In genomic region chr1:115082949-115083348, GRCh38 we compare ENCODE assay signal across 19 cellular contexts.
DNase-seq lines count a peak whose midpoint lies in the region; ATAC-seq and TF ChIP-seq lines count a peak whose summit lies in the region.
"Had no signal": no experiment of that assay in that cellular context is flagged by ENCODE, and none has a peak within 500 bp of the region (broad histone marks: within the 10 kb centered on the region; RNA-seq: fewer than 3 reads in every experiment).

No MANE protein-coding gene starts in this region.

- DNase-seq in DMS 273 treated with DMSO at 0.1 percent for 48 hours (lab: John Stamatoyannopoulos, UW), result peak; percentile 57
- peak in 2 of 61 donors; percentile 15 to 25 for DNase-seq in caudate nucleus (lab: John Stamatoyannopoulos, UW)
- no peak for DNase-seq in activated naive CD4-positive, alpha-beta T cell treated with anti-CD3 and anti-CD28 coated beads, Interleukin-2, amount 50 U/mL, for 16 hours
- DNase-seq in activated T-cell treated with anti-CD3 and anti-CD28 coated beads, Interleukin-2, amount 50 U/mL, for 1 hour, result no peak
- DNase-seq: CD8-positive, alpha-beta memory T cell; DND-41; GDM1; GM23248; KBM-7; MV-4-11; NCI-H1417; NCI-H1930 had no signal

- H3K36me3 ChIP-seq in muscle layer of colon (ENCODE audit: insufficient read depth, low read length) (peaks cover 7% of the 10 kb centered on the region), stomach smooth muscle (ENCODE audit: control insufficient read depth in 2 of 2, insufficient read depth in 2 of 2, low read length in 2 of 2) (peaks cover 3 to 6% of the 10 kb centered on the region in 2 donors)
- H3K36me3 ChIP-seq: BLaER1 treated with 17β-estradiol and CSF1 and Interleukin-3, amounts not matched to agents 10 nM and 100 nM had no signal

- H3K27ac ChIP-seq in caudate nucleus (ENCODE audit: low read depth, low read length), result peak overlapping the region; percentile 58
- peak overlapping the region; percentile 8 for H3K27ac ChIP-seq in muscle layer of colon (ENCODE audit: low read depth, low read length)
- peak overlapping the region; percentile 99 for H3K27ac ChIP-seq in stomach smooth muscle (ENCODE audit: low read length)
- H3K27ac ChIP-seq: A549; BLaER1 treated with 17β-estradiol and CSF1 and Interleukin-3, amounts not matched to agents 10 nM and 100 nM; GM23248 had no signal

- H3K4me1 ChIP-seq in muscle layer of colon (ENCODE audit: insufficient read depth, low read length) (peaks cover 42% of the 10 kb centered on the region), stomach smooth muscle (ENCODE audit: control insufficient read depth, insufficient read depth, low read length) (peaks cover 47% of the 10 kb centered on the region)
- H3K4me1 ChIP-seq: A549; BLaER1 treated with 17β-estradiol and CSF1 and Interleukin-3, amounts not matched to agents 10 nM and 100 nM had no signal

- TF ChIP-seq POLR2A in GM18505 (IDR thresholded peaks at IDR 0.05; ENCODE audit: borderline replicate concordance, extremely low read depth, insufficient read depth, insufficient read length), result no peak

- ATAC-seq in GM18505 (IDR thresholded peaks at IDR 0.05; ENCODE audit: unreplicated experiment), result no peak
- ATAC-seq: A549, HCT116, Panc1 had no signal

- H3K9ac ChIP-seq in muscle layer of colon (ENCODE audit: low read length) (no peak overlapping the region), stomach smooth muscle (ENCODE audit: low read length in 2 of 2) (peak overlapping the region in 1 of 2 donors; percentile 30)
- H3K9ac ChIP-seq: BLaER1 treated with 17β-estradiol and CSF1 and Interleukin-3, amounts not matched to agents 10 nM and 100 nM; GM23248 had no signal

- H3K4me3 ChIP-seq in muscle layer of colon (ENCODE audit: low read depth in 1 of 2, low read length in 2 of 2) (peak overlapping the region in 1 of 2 donors; percentile 5), stomach smooth muscle (ENCODE audit: low read length in 2 of 2) (no peak overlapping the region)
- H3K4me3 ChIP-seq: A549; BLaER1 treated with 17β-estradiol and CSF1 and Interleukin-3, amounts not matched to agents 10 nM and 100 nM; GM23248 had no signal

- H3K9me3 ChIP-seq in muscle layer of colon (ENCODE audit: low read length) (no peaks in the 10 kb centered on the region), stomach smooth muscle (ENCODE audit: control insufficient read depth in 2 of 2, low read length in 2 of 2) (no peaks in the 10 kb centered on the region)
- H3K9me3 ChIP-seq: A549; BLaER1 treated with 17β-estradiol and CSF1 and Interleukin-3, amounts not matched to agents 10 nM and 100 nM had no signal

- H3K27me3 ChIP-seq in muscle layer of colon (ENCODE audit: control insufficient read depth in 1 of 2, insufficient read depth in 2 of 2, low read length in 2 of 2), result no peaks in the 10 kb centered on the region
- H3K27me3 ChIP-seq in stomach smooth muscle (ENCODE audit: control insufficient read depth in 1 of 2, insufficient read depth in 2 of 2, low read length in 2 of 2), result no peaks in the 10 kb centered on the region

Comparison
In these comparisons a context has a peak if more than half of its experiments do, and no peak if none do; other contexts are left out.
1. H3K27ac ChIP-seq: peak in every context shown above with its lines; median percentile 99 in stomach smooth muscle; 58 in caudate nucleus; 8 in muscle layer of colon.